39 cellular contexts compared by ENCODE assay signal in genomic region chr22:23552573-23552972, GRCh38. TPM values are rescaled to one million over a fixed set of nuclear protein-coding genes. Genes with fewer than 3 reads are reported as not detected.
"Had no signal": no experiment of that assay in that cellular context is flagged by ENCODE, and none has a peak within 500 bp of the region (broad histone marks: within the 10 kb centered on the region; RNA-seq: fewer than 3 reads in every experiment).

No MANE protein-coding gene starts in this region.

- H3K36me3 ChIP-seq: MG63 had no signal

- DNase-seq: Karpas-422, Kasumi-1, MG63, MM.1S, MV-4-11, NCI-H1048, NCI-H1092, NCI-H1092 treated with DMSO at 0.1 percent for 48 hours, NCI-H1105, NCI-H1105 treated with DMSO at 0.1 percent for 48 hours, NCI-H1417, NCI-H1417 treated with DMSO at 0.1 percent for 48 hours, NCI-H1436, NCI-H1436 treated with DMSO at 0.1 percent for 48 hours, NCI-H146, NCI-H1694, NCI-H1694 treated with DMSO at 0.1 percent for 48 hours, NCI-H187, NCI-H187 treated with DMSO at 0.1 percent for 48 hours, NCI-H1930, NCI-H2029, NCI-H2029 treated with DMSO at 0.1 percent for 48 hours, NCI-H2081, NCI-H2081 treated with DMSO at 0.1 percent for 48 hours, NCI-H2107, NCI-H2171, NCI-H2171 treated with DMSO at 0.1 percent for 48 hours, NCI-H2227 treated with DMSO at 0.1 percent for 48 hours, NCI-H226, NCI-H345, NCI-H446, NCI-H446 treated with DMSO at 0.1 percent for 48 hours, NCI-H510A, NCI-H510A treated with DMSO at 0.1 percent for 48 hours, NCI-H524 had no signal

- H3K9me3 ChIP-seq: MG63 had no signal

- H3K4me3 ChIP-seq: MG63 had no signal

RNA-seq across cellular contexts. Expression of gene IGLL1, which starts 27.5 kb away (rescaled TPM):
- total RNA-seq: LHCN-M2, M059J, MCF 10A, NCI-H460 had no signal
